21 cellular contexts compared by ENCODE assay signal in genomic region chr7:107383203-107383602, GRCh38.
A peak's percentile ranks its signal among the peaks of the same experiment; 100 is the strongest.
DNase-seq lines count a peak whose midpoint lies in the region; ATAC-seq, FAIRE-seq and TF ChIP-seq lines count a peak whose summit lies in the region.
"Had no signal": no experiment of that assay in that cellular context is flagged by ENCODE, and none has a peak within 500 bp of the region (broad histone marks: within the 10 kb centered on the region; RNA-seq: fewer than 3 reads in every experiment).

No MANE protein-coding gene starts in this region.

- in situ Hi-C loops in HepG2 (cut with HindIII; ENCODE audit: extremely low pct_ligation_motif_present, low pct_unique_long_range_greater_than_20kb), result no loop called here

- H3K27ac ChIP-seq in HepG2 (ENCODE audit: extremely low read length, insufficient read depth, low read length) (no peak overlapping the region), right lobe of liver (no peak overlapping the region), mesendoderm (ENCODE audit: low read depth, low read length) (no peak overlapping the region), PC-3 (ENCODE audit: low read length) (no peak overlapping the region)
- H3K27ac ChIP-seq: 22Rv1; A549; BLaER1 treated with 17β-estradiol and CSF1 and Interleukin-3, amounts not matched to agents 10 nM and 100 nM; C4-2B had no signal

- H4K8ac ChIP-seq in mesendoderm (ENCODE audit: low read depth, low read length), result peak overlapping the region; percentile 56

- no peaks in the 10 kb centered on the region for H3K27me3 ChIP-seq in HepG2 (ENCODE audit: control insufficient read depth in 1 of 2, insufficient read depth in 2 of 2, low read length in 2 of 2)
- H3K27me3 ChIP-seq in right lobe of liver, result no peaks in the 10 kb centered on the region
- H3K27me3 ChIP-seq in mesendoderm (ENCODE audit: insufficient read depth, low read length, poor library complexity), result no peaks in the 10 kb centered on the region
- H3K27me3 ChIP-seq in PC-3 (ENCODE audit: low read length), result no peaks in the 10 kb centered on the region
- H3K27me3 ChIP-seq: BLaER1 treated with 17β-estradiol and CSF1 and Interleukin-3, amounts not matched to agents 10 nM and 100 nM had no signal

- H3K9ac ChIP-seq in HepG2 (ENCODE audit: insufficient read depth, low read depth, low read length) (no peak overlapping the region), mesendoderm (ENCODE audit: low read length) (no peak overlapping the region), PC-3 (ENCODE audit: low read length) (no peak overlapping the region)
- H3K9ac ChIP-seq: BLaER1 treated with 17β-estradiol and CSF1 and Interleukin-3, amounts not matched to agents 10 nM and 100 nM had no signal

- no peak for TF ChIP-seq EP300 in HepG2 (IDR thresholded peaks at IDR 0.05; ENCODE audit: low read depth in 2 of 2, low read length in 2 of 2)
- TF ChIP-seq EP300 in HepG2 (CRISPR knock-in tag; IDR thresholded peaks at IDR 0.05; ENCODE audit: borderline replicate concordance), result no peak

- H4K5ac ChIP-seq in mesendoderm (ENCODE audit: low read length), result no peak overlapping the region

- H4K20me1 ChIP-seq in HepG2 (ENCODE audit: insufficient read depth, low read length) (no peaks in the 10 kb centered on the region), PC-3 (ENCODE audit: low read length) (no peaks in the 10 kb centered on the region)
- H4K20me1 ChIP-seq: BLaER1 treated with 17β-estradiol and CSF1 and Interleukin-3, amounts not matched to agents 10 nM and 100 nM had no signal

- H3K4me1 ChIP-seq in HepG2 (ENCODE audit: insufficient read depth, low read length), result no peaks in the 10 kb centered on the region
- H3K4me1 ChIP-seq in right lobe of liver, result no peaks in the 10 kb centered on the region
- H3K4me1 ChIP-seq in mesendoderm (ENCODE audit: control insufficient read depth, low read depth, low read length), result peaks cover 5% of the 10 kb centered on the region
- H3K4me1 ChIP-seq in PC-3 (ENCODE audit: insufficient read depth, low read length), result peaks cover 12% of the 10 kb centered on the region
- H3K4me1 ChIP-seq: BLaER1 treated with 17β-estradiol and CSF1 and Interleukin-3, amounts not matched to agents 10 nM and 100 nM had no signal

- H2AK5ac ChIP-seq in mesendoderm (ENCODE audit: low read length), result no peak overlapping the region

- no peak for TF ChIP-seq RAD21 in HepG2 (CRISPR knock-in tag; IDR thresholded peaks at IDR 0.05)

- TF ChIP-seq POLR2A in HepG2 (IDR thresholded peaks at IDR 0.05; ENCODE audit: insufficient read depth in 1 of 2, low read depth in 2 of 2, low read length in 2 of 2) (no peak), right lobe of liver (IDR thresholded peaks at IDR 0.05) (no peak)

- no peak for FAIRE-seq in HepG2 (lab: Jason Lieb, UNC)
- FAIRE-seq: A549, D721Med, GM12878, GM12892, GM18507, GM19239 had no signal

- no peaks in the 10 kb centered on the region for H3K9me2 ChIP-seq in PC-3 (replicated peaks; ENCODE audit: low read length)

- no peaks in the 10 kb centered on the region for H3K79me1 ChIP-seq in mesendoderm (ENCODE audit: low read length)

- H3K36me3 ChIP-seq in HepG2 (replicated peaks in 1 of 2; ENCODE audit: control insufficient read depth in 1 of 2, insufficient read depth in 2 of 2, low read length in 2 of 2), result no peaks in the 10 kb centered on the region
- no peaks in the 10 kb centered on the region for H3K36me3 ChIP-seq in right lobe of liver
- no peaks in the 10 kb centered on the region for H3K36me3 ChIP-seq in mesendoderm (ENCODE audit: control insufficient read depth, insufficient read depth, low read length)
- no peaks in the 10 kb centered on the region for H3K36me3 ChIP-seq in PC-3 (ENCODE audit: low read depth, low read length)

- no peak overlapping the region for H3K4me3 ChIP-seq in HepG2 (replicated peaks in 1 of 3; ENCODE audit: insufficient read depth in 1 of 3, low read depth in 2 of 3, low read length in 3 of 3)
- no peak overlapping the region for H3K4me3 ChIP-seq in right lobe of liver
- no peak overlapping the region for H3K4me3 ChIP-seq in mesendoderm (ENCODE audit: low read length)
- H3K4me3 ChIP-seq in PC-3 (ENCODE audit: low read length), result no peak overlapping the region
- H3K4me3 ChIP-seq: A549; BLaER1 treated with 17β-estradiol and CSF1 and Interleukin-3, amounts not matched to agents 10 nM and 100 nM; GM12878 had no signal

- H3F3A ChIP-seq in PC-3 (ENCODE audit: low read length, unreplicated experiment), result no peaks in the 10 kb centered on the region

- H3K23ac ChIP-seq in mesendoderm (ENCODE audit: low read length), result no peak overlapping the region

- H3K56ac ChIP-seq in mesendoderm (ENCODE audit: low read length), result no peak overlapping the region

- H3K4me2 ChIP-seq in HepG2 (ENCODE audit: low read depth, low read length) (no peak overlapping the region), mesendoderm (ENCODE audit: low read length) (no peak overlapping the region), PC-3 (ENCODE audit: low read length) (no peak overlapping the region)
- H3K4me2 ChIP-seq: A549; BLaER1 treated with 17β-estradiol and CSF1 and Interleukin-3, amounts not matched to agents 10 nM and 100 nM had no signal

- ATAC-seq in HepG2, result no peak
- ATAC-seq in right lobe of liver, result no peak
- no peak for ATAC-seq in PC-3
- ATAC-seq in GM18517 (IDR thresholded peaks at IDR 0.05; ENCODE audit: unreplicated experiment), result no peak
- ATAC-seq: A549; CD8-positive, alpha-beta T cell; GM12878 had no signal

- H2BK120ac ChIP-seq in mesendoderm (ENCODE audit: low read depth, low read length), result no peak overlapping the region

- no TSS peak for BruUV-seq in HepG2 (replicated peaks; lab: Mats Ljungman, UMichigan)
- no TSS peak for BruUV-seq in PC-3 (replicated peaks; lab: Mats Ljungman, UMichigan)

- POLR2A ChIA-PET in HepG2 (lab: Yijun Ruan, JAX), result no interaction called here
- POLR2A ChIA-PET in PC-3 (lab: Charles Lee; ENCODE audit: unreplicated experiment), result no interaction called here

- no peak overlapping the region for H2BK5ac ChIP-seq in mesendoderm (ENCODE audit: low read length)

- H3K9me3 ChIP-seq in HepG2 (ENCODE audit: low read length) (no peaks in the 10 kb centered on the region), right lobe of liver (no peaks in the 10 kb centered on the region), PC-3 (ENCODE audit: low read length) (no peaks in the 10 kb centered on the region)
- H3K9me3 ChIP-seq: A549; BLaER1 treated with 17β-estradiol and CSF1 and Interleukin-3, amounts not matched to agents 10 nM and 100 nM; Caco-2 had no signal

- H3K18ac ChIP-seq in mesendoderm (ENCODE audit: low read length), result no peak overlapping the region

- CTCF ChIA-PET in HepG2 (lab: Yijun Ruan, JAX; ENCODE audit: low intra/inter-chr PET ratio, low total read pairs) (no interaction called here), PC-3 (lab: Charles Lee) (no interaction called here)

- H3K79me2 ChIP-seq in HepG2 (ENCODE audit: insufficient read depth, low read length) (no peaks in the 10 kb centered on the region), mesendoderm (ENCODE audit: control insufficient read depth, insufficient read depth, low read length) (no peaks in the 10 kb centered on the region), PC-3 (ENCODE audit: low read length) (no peaks in the 10 kb centered on the region)

- no peak overlapping the region for H2BK15ac ChIP-seq in mesendoderm (replicated peaks; ENCODE audit: low read depth)

- no peak for DNase-seq in HepG2 (ENCODE audit: low spot score)
- DNase-seq in right lobe of liver, result no peak
- DNase-seq in mesendoderm, result no peak
- no peak for DNase-seq in PC-3
- DNase-seq: AML-193; Caco-2; Calu3; CD4-positive, alpha-beta T cell; CD8-positive, alpha-beta T cell; DMS79 treated with DMSO at 0.1 percent for 48 hours; GDM1 had no signal

- intact Hi-C loops in HepG2 (cut with micrococcal nuclease; ENCODE audit: unreplicated experiment), result no loop called here
- intact Hi-C loops in right lobe of liver (cut with DNase I), result no loop called here
- intact Hi-C loops in PC-3 (cut with micrococcal nuclease), result no loop called here

- WGBS in HepG2 (ENCODE audit: low lambda C conversion rate), result 100% methylated on average over 4 of the region's 4 CpGs
- 95% methylated on average over 3 of the region's 4 CpGs for WGBS in right lobe of liver (ENCODE audit: insufficient coverage, low coverage, low lambda C conversion rate, missing lambda C conversion rate)
- WGBS in mesendoderm (ENCODE audit: extremely low coverage, insufficient coverage, low lambda C conversion rate), result no CpG with 5 or more reads among the region's 4 CpGs

- H2AFZ ChIP-seq in HepG2 (ENCODE audit: low read length), result no peak overlapping the region
- no peak overlapping the region for H2AFZ ChIP-seq in PC-3 (ENCODE audit: low read length)

- TF ChIP-seq CTCF in HepG2 (CRISPR knock-in tag; IDR thresholded peaks at IDR 0.05), result no peak
- no peak for TF ChIP-seq CTCF in right lobe of liver (IDR thresholded peaks at IDR 0.05)
- TF ChIP-seq CTCF in PC-3 (conservative IDR thresholded peaks at IDR 0.05; ENCODE audit: low read depth, low read length), result no peak

- no peak overlapping the region for H3K4ac ChIP-seq in mesendoderm (ENCODE audit: low read depth, low read length)

TF ChIP-seq in HepG2, 621 proteins besides CTCF, POLR2A, EP300 and RAD21:
- TF ChIP-seq ZNF616 (CRISPR knock-in tag; IDR thresholded peaks at IDR 0.05; ENCODE audit: low read depth) (peak; percentile 97), ZNF850 (CRISPR knock-in tag; conservative IDR thresholded peaks at IDR 0.05) (no peak)
